In genomic region chr9:89491688-89492087, GRCh38 we compare ENCODE assay signal across 12 cellular contexts. TPM values are rescaled to one million over a fixed set of nuclear protein-coding genes. Genes with fewer than 3 reads are reported as not detected.
DNase-seq lines count a peak whose midpoint lies in the region; ATAC-seq and TF ChIP-seq lines count a peak whose summit lies in the region.
"Had no signal": no experiment of that assay in that cellular context is flagged by ENCODE, and none has a peak within 500 bp of the region (broad histone marks: within the 10 kb centered on the region; RNA-seq: fewer than 3 reads in every experiment).

No MANE protein-coding gene starts in this region.

- H3K9me3 Mint-ChIP-seq in activated naive CD8-positive, alpha-beta T cell treated with anti-CD3 and anti-CD28 coated beads, Interleukin-2, amount 50 U/mL, for 24 hours: no peaks in the 10 kb centered on the region

- H3K9me3 ChIP-seq in KOPT-K1 (ENCODE audit: insufficient read depth, low read length, poor library complexity, severe bottlenecking): no peaks in the 10 kb centered on the region
- no peaks in the 10 kb centered on the region for H3K9me3 ChIP-seq in esophagus squamous epithelium
- H3K9me3 ChIP-seq: A549, sigmoid colon had no signal

- no peak overlapping the region for H3K4me3 ChIP-seq in esophagus squamous epithelium
- H3K4me3 ChIP-seq: A549, sigmoid colon had no signal

- H3K36me3 Mint-ChIP-seq in activated naive CD8-positive, alpha-beta T cell treated with anti-CD3 and anti-CD28 coated beads, Interleukin-2, amount 50 U/mL, for 24 hours (ENCODE audit: low read depth): peaks cover 38% of the 10 kb centered on the region

- H3K36me3 ChIP-seq in KOPT-K1 (ENCODE audit: insufficient read depth, low read length) (peaks cover 38% of the 10 kb centered on the region; the same call in 1 of the 2 replicates), esophagus squamous epithelium (no peaks in the 10 kb centered on the region)
- H3K36me3 ChIP-seq: sigmoid colon had no signal

- peak overlapping the region; percentile 78 for H3K27ac Mint-ChIP-seq in activated naive CD8-positive, alpha-beta T cell treated with anti-CD3 and anti-CD28 coated beads, Interleukin-2, amount 50 U/mL, for 24 hours
- H3K27ac Mint-ChIP-seq: type B pancreatic cell had no signal

- DNase-seq in activated CD4-positive, alpha-beta T cell treated with anti-CD3 and anti-CD28 coated beads for 48 hours: peak; percentile 61
- DNase-seq in activated CD4-positive, alpha-beta T cell treated with anti-CD3 and anti-CD28 coated beads for 1 hour: no peak
- DNase-seq in activated naive CD8-positive, alpha-beta T cell treated with anti-CD3 and anti-CD28 coated beads, Interleukin-2, amount 50 U/mL, for 24 hours: peak; percentile 58
- peak; percentile 34 for DNase-seq in pons (ENCODE audit: low spot score)
- DNase-seq in Right ventricle myocardium inferior (ENCODE audit: missing footprints): no peak
- no peak for DNase-seq in NCI-H2029 treated with DMSO at 0.1 percent for 48 hours (lab: John Stamatoyannopoulos, UW)
- no peak for DNase-seq in esophagus squamous epithelium (lab: John Stamatoyannopoulos, UW)
- DNase-seq: sigmoid colon had no signal

- no peaks in the 10 kb centered on the region for H3K27me3 Mint-ChIP-seq in activated naive CD8-positive, alpha-beta T cell treated with anti-CD3 and anti-CD28 coated beads, Interleukin-2, amount 50 U/mL, for 24 hours
- H3K27me3 Mint-ChIP-seq: type B pancreatic cell had no signal

- whole genome bisulfite sequencing in esophagus squamous epithelium, 2 donors: 80 to 83% methylated on average over 2 to 4 of the region's 8 CpGs

- ATAC-seq in activated naive CD8-positive, alpha-beta T cell treated with anti-CD3 and anti-CD28 coated beads, Interleukin-2, amount 50 U/mL, for 24 hours: peak; percentile 83
- no peak for ATAC-seq in Right ventricle myocardium inferior
- ATAC-seq: A549 had no signal

- intact Hi-C loops in Right ventricle myocardium inferior (cut with DNase I) (loop anchor here (10.0 kb wide), 1 partner anchor 107 kb away; no protein-coding TSS in a partner anchor), esophagus squamous epithelium (cut with DNase I) (no loop called here)

- peak overlapping the region; percentile 44 for H3K4me3 Mint-ChIP-seq in activated naive CD8-positive, alpha-beta T cell treated with anti-CD3 and anti-CD28 coated beads, Interleukin-2, amount 50 U/mL, for 24 hours
- H3K4me3 Mint-ChIP-seq: type B pancreatic cell had no signal

- H3K4me1 Mint-ChIP-seq in activated naive CD8-positive, alpha-beta T cell treated with anti-CD3 and anti-CD28 coated beads, Interleukin-2, amount 50 U/mL, for 24 hours: peaks cover 97% of the 10 kb centered on the region

- H3K27ac ChIP-seq in KOPT-K1 (ENCODE audit: low read depth, low read length, poor library complexity, severe bottlenecking): peak overlapping the region; percentile 98
- no peak overlapping the region for H3K27ac ChIP-seq in esophagus squamous epithelium
- H3K27ac ChIP-seq: A549, KMS-11, sigmoid colon had no signal

- peaks cover 13 to 63% (median 13%) of the 10 kb centered on the region in 3 donors for H3K4me1 ChIP-seq in esophagus squamous epithelium

- no peaks in the 10 kb centered on the region for H3K27me3 ChIP-seq in esophagus squamous epithelium
- H3K27me3 ChIP-seq: sigmoid colon had no signal

- no peak for TF ChIP-seq POLR2A in esophagus squamous epithelium (IDR thresholded peaks at IDR 0.05)

- no peak for TF ChIP-seq CTCF in esophagus squamous epithelium (IDR thresholded peaks at IDR 0.05)

RNA-seq across cellular contexts. Expression of gene SEMA4D, which starts 6.2 kb away (rescaled TPM):
- 24.1 TPM for total RNA-seq in Right ventricle myocardium inferior
- 10 to 100 TPM; 12.8 to 52.0 (median 20.5) TPM for total RNA-seq in esophagus squamous epithelium

Comparison
In these comparisons a context has a peak if more than half of its experiments do, and no peak if none do; other contexts are left out.
1. DNase-seq: peak in activated CD4-positive, alpha-beta T cell treated with anti-CD3 and anti-CD28 coated beads for 48 hours (single experiment), activated naive CD8-positive, alpha-beta T cell treated with anti-CD3 and anti-CD28 coated beads, Interleukin-2, amount 50 U/mL, for 24 hours (single experiment) and pons (single experiment); none in activated CD4-positive, alpha-beta T cell treated with anti-CD3 and anti-CD28 coated beads for 1 hour (single experiment), Right ventricle myocardium inferior (single experiment), NCI-H2029 treated with DMSO at 0.1 percent for 48 hours (single experiment) and esophagus squamous epithelium (single experiment).